Comparison of ENCODE assay signal across 8 cellular contexts in genomic region chr4:140373328-140374129, GRCh38. TPM values are rescaled to one million over a fixed set of nuclear protein-coding genes. Genes with fewer than 3 reads are reported as not detected.
DNase-seq lines count a peak whose midpoint lies in the region; ATAC-seq and TF ChIP-seq lines count a peak whose summit lies in the region.

TSS of gene SCOC (plus strand) at chr4:140373646. CDS start at chr4:140379171, 5,525 bp downstream.

- peak in 1 of 2 donors; percentile 4 for TF ChIP-seq CTCF in left lung (IDR thresholded peaks at IDR 0.05)

- ATAC-seq in GM19328 (IDR thresholded peaks at IDR 0.05; ENCODE audit: unreplicated experiment): peak; percentile 96
- ATAC-seq in HG03520 (IDR thresholded peaks at IDR 0.05; ENCODE audit: unreplicated experiment): peak; percentile 94
- peak; percentile 98 for ATAC-seq in left lung

- DNase-seq in NCI-H69 (lab: John Stamatoyannopoulos, UW) (peak; percentile 98), dermis blood vessel endothelial cell (peak; percentile 100), left lung (peak; percentile 99)
- peak; percentile 96 for DNase-seq in activated CD4-positive, alpha-beta T cell treated with anti-CD3 and anti-CD28 coated beads, Interleukin-2, amount 50 U/mL, for 4 hours
- DNase-seq in stimulated activated CD4-positive, alpha-beta T cell treated with anti-CD3 and anti-CD28 coated beads, Interleukin-2, amount 100 ng/mL, for 48 hours: peak; percentile 91 to 96

- no peaks in the 10 kb centered on the region for H3K9me3 ChIP-seq in BLaER1
- no peaks in the 10 kb centered on the region for H3K9me3 ChIP-seq in left lung

- peak within 1 kb of the TSS; percentile 97 for H3K4me3 ChIP-seq in BLaER1
- H3K4me3 ChIP-seq in left lung: peak within 1 kb of the TSS; percentile 84 to 94

- H3K4me2 ChIP-seq in BLaER1: peak within 1 kb of the TSS; percentile 85

- H4K20me1 ChIP-seq in BLaER1: peaks cover 42% of the 10 kb centered on the region

- H3K36me3 ChIP-seq in BLaER1 (no peaks in the 10 kb centered on the region), left lung (no peaks in the 10 kb centered on the region)

- H3K4me1 ChIP-seq in BLaER1: peaks cover 38% of the 10 kb centered on the region
- H3K4me1 ChIP-seq in left lung: peaks cover 13 to 23% of the 10 kb centered on the region in 2 donors

- H3K9ac ChIP-seq in BLaER1: peak within 1 kb of the TSS; percentile 90

- H3K27ac ChIP-seq in BLaER1 (peak within 1 kb of the TSS; percentile 83), left lung (peak within 1 kb of the TSS; percentile 84 to 89)

- H3K27me3 ChIP-seq in BLaER1 (no peaks in the 10 kb centered on the region), left lung (no peaks in the 10 kb centered on the region)

- intact Hi-C loops in left lung (cut with DNase I): no loop called here

RNA-seq across cellular contexts. Expression of gene SCOC, which starts in this region (rescaled TPM):
- total RNA-seq in dermis blood vessel endothelial cell (54.3 and 55.1 TPM in 2 replicates), left lung (10 to 100 TPM; 43.9 to 49.3 TPM)

Comparison
In these comparisons a context has a peak if more than half of its experiments do, and no peak if none do; other contexts are left out.
1. Peak in every context shown above with its lines: DNase-seq, ATAC-seq, H3K4me3 ChIP-seq and H3K27ac ChIP-seq.